ENCODE assay signal across 1 cellular context in the genomic region with DNA sequence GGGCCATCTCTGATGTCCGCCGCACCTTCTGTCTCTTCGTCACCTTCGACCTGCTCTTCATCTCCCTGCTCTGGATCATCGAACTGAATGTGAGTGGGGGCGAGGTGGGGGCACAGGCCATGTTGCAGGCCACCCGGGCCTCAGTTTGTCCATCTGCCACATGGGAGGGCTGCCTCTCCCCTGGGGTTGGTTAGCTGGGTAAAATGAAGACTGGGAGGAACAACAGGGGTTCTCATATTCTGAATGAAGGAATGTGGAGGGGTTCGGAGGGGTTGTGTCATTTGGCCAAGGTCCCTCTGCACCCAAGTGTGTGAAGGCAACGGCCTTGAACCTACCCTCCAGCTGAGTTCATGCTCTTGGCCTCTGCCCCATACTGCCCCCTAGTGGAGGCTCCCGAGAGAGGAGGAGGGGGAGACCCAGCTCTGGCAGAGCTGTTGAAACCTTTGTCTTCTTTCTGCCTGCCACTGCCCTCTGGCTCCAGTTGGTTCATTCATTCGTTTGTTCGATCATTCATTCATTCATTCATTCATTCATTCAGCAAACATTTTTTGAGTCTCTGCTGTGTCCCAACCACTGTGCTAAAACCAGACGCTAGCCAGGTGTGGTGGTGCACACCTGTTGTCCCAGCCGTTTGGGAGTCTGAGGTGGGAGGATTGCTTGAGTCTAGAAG.
A peak's percentile ranks its signal among the peaks of the same experiment; 100 is the strongest.
TF ChIP-seq lines count a peak whose summit lies in the region.

No MANE protein-coding gene starts in this region.

TF ChIP-seq in K562, 482 proteins besides CTCF, POLR2A, EP300 and RAD21 (continued from another document and continues in another):
- TF ChIP-seq, protein P1, sequence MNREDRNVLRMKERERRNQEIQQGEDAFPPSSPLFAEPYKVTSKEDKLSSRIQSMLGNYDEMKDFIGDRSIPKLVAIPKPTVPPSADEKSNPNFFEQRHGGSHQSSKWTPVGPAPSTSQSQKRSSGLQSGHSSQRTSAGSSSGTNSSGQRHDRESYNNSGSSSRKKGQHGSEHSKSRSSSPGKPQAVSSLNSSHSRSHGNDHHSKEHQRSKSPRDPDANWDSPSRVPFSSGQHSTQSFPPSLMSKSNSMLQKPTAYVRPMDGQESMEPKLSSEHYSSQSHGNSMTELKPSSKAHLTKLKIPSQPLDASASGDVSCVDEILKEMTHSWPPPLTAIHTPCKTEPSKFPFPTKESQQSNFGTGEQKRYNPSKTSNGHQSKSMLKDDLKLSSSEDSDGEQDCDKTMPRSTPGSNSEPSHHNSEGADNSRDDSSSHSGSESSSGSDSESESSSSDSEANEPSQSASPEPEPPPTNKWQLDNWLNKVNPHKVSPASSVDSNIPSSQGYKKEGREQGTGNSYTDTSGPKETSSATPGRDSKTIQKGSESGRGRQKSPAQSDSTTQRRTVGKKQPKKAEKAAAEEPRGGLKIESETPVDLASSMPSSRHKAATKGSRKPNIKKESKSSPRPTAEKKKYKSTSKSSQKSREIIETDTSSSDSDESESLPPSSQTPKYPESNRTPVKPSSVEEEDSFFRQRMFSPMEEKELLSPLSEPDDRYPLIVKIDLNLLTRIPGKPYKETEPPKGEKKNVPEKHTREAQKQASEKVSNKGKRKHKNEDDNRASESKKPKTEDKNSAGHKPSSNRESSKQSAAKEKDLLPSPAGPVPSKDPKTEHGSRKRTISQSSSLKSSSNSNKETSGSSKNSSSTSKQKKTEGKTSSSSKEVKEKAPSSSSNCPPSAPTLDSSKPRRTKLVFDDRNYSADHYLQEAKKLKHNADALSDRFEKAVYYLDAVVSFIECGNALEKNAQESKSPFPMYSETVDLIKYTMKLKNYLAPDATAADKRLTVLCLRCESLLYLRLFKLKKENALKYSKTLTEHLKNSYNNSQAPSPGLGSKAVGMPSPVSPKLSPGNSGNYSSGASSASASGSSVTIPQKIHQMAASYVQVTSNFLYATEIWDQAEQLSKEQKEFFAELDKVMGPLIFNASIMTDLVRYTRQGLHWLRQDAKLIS (CRISPR knock-in tag; IDR thresholded peaks at IDR 0.05) = no peak
- TF ChIP-seq CBX3 (IDR thresholded peaks at IDR 0.05; ENCODE audit: borderline replicate concordance in 1 of 2, low read length in 2 of 2) = peak in 1 of 2 experiments; percentile 70; a peak in 2 of 3 replicates
- TF ChIP-seq, protein P2, sequence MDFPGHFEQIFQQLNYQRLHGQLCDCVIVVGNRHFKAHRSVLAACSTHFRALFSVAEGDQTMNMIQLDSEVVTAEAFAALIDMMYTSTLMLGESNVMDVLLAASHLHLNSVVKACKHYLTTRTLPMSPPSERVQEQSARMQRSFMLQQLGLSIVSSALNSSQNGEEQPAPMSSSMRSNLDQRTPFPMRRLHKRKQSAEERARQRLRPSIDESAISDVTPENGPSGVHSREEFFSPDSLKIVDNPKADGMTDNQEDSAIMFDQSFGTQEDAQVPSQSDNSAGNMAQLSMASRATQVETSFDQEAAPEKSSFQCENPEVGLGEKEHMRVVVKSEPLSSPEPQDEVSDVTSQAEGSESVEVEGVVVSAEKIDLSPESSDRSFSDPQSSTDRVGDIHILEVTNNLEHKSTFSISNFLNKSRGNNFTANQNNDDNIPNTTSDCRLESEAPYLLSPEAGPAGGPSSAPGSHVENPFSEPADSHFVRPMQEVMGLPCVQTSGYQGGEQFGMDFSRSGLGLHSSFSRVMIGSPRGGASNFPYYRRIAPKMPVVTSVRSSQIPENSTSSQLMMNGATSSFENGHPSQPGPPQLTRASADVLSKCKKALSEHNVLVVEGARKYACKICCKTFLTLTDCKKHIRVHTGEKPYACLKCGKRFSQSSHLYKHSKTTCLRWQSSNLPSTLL (IDR thresholded peaks at IDR 0.05) = no peak
- TF ChIP-seq ZFX (CRISPR knock-in tag; IDR thresholded peaks at IDR 0.05) = no peak
- no peak for TF ChIP-seq ZNF274 (IDR thresholded peaks at IDR 0.05; ENCODE audit: borderline replicate concordance, low read depth, low read length)
- no peak for TF ChIP-seq ZNF3 (CRISPR knock-in tag; IDR thresholded peaks at IDR 0.05)
- no peak for TF ChIP-seq NR2C1 (IDR thresholded peaks at IDR 0.05)
- TF ChIP-seq NR2C1 (tag; IDR thresholded peaks at IDR 0.05) = peak; percentile 49; the same call in 1 of the 2 replicates
- no peak for TF ChIP-seq ZZZ3 (IDR thresholded peaks at IDR 0.05)
- TF ChIP-seq, protein P3, sequence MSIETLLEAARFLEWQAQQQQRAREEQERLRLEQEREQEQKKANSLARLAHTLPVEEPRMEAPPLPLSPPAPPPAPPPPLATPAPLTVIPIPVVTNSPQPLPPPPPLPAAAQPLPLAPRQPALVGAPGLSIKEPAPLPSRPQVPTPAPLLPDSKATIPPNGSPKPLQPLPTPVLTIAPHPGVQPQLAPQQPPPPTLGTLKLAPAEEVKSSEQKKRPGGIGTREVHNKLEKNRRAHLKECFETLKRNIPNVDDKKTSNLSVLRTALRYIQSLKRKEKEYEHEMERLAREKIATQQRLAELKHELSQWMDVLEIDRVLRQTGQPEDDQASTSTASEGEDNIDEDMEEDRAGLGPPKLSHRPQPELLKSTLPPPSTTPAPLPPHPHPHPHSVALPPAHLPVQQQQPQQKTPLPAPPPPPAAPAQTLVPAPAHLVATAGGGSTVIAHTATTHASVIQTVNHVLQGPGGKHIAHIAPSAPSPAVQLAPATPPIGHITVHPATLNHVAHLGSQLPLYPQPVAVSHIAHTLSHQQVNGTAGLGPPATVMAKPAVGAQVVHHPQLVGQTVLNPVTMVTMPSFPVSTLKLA (conservative IDR thresholded peaks at IDR 0.05) = no peak
- TF ChIP-seq CBX1 (IDR thresholded peaks at IDR 0.05; ENCODE audit: low read depth) = no peak
- TF ChIP-seq ZNF165 (CRISPR knock-in tag; IDR thresholded peaks at IDR 0.05; ENCODE audit: borderline replicate concordance) = no peak
- TF ChIP-seq ZNF507 (tag; conservative IDR thresholded peaks at IDR 0.05) = no peak
- TF ChIP-seq HNRNPLL (IDR thresholded peaks at IDR 0.05; ENCODE audit: low read depth, low read length, poor library complexity, severe bottlenecking) = no peak
- TF ChIP-seq LEF1 (IDR thresholded peaks at IDR 0.05) = no peak
- TF ChIP-seq MTF1 (CRISPR knock-in tag; IDR thresholded peaks at IDR 0.05; ENCODE audit: borderline replicate concordance) = no peak
- TF ChIP-seq ZNF12 (CRISPR knock-in tag; IDR thresholded peaks at IDR 0.05) = no peak
- peak; percentile 95 for TF ChIP-seq ZNF24 (IDR thresholded peaks at IDR 0.05)
- TF ChIP-seq ZNF445 (CRISPR knock-in tag; IDR thresholded peaks at IDR 0.05; ENCODE audit: low read depth) = no peak
- no peak for TF ChIP-seq SIRT6 (IDR thresholded peaks at IDR 0.05; ENCODE audit: low read depth, low read length)
- no peak for TF ChIP-seq U2AF2 (optimal IDR thresholded peaks at IDR 0.05; ENCODE audit: low read depth, low read length)
- no peak for TF ChIP-seq KLF10 (CRISPR knock-in tag; IDR thresholded peaks at IDR 0.05)
- no peak for TF ChIP-seq ZNF41 (CRISPR knock-in tag; conservative IDR thresholded peaks at IDR 0.05)
- no peak for TF ChIP-seq FIP1L1 (IDR thresholded peaks at IDR 0.05; ENCODE audit: low read depth, low read length, poor library complexity, severe bottlenecking)
- no peak for TF ChIP-seq ZNF699 (CRISPR knock-in tag; IDR thresholded peaks at IDR 0.05; ENCODE audit: insufficient replicate concordance)
- TF ChIP-seq, protein P4, sequence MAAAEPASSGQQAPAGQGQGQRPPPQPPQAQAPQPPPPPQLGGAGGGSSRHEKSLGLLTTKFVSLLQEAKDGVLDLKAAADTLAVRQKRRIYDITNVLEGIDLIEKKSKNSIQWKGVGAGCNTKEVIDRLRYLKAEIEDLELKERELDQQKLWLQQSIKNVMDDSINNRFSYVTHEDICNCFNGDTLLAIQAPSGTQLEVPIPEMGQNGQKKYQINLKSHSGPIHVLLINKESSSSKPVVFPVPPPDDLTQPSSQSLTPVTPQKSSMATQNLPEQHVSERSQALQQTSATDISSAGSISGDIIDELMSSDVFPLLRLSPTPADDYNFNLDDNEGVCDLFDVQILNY (CRISPR knock-in tag; IDR thresholded peaks at IDR 0.05) = no peak
- TF ChIP-seq TBP (optimal IDR thresholded peaks at IDR 0.05; ENCODE audit: low read depth, low read length) = no peak
- TF ChIP-seq ARHGAP35 (IDR thresholded peaks at IDR 0.05; ENCODE audit: partially characterized antibody) = no peak
- 0 out of 2 replicates have a peak, but pooled peaks have one; percentile 17 for TF ChIP-seq NFIC (IDR thresholded peaks at IDR 0.05)
- no peak for TF ChIP-seq ZNF146 (CRISPR knock-in tag; IDR thresholded peaks at IDR 0.05; ENCODE audit: unreplicated experiment)
- no peak for TF ChIP-seq PHF20 (IDR thresholded peaks at IDR 0.05; ENCODE audit: partially characterized antibody)
- TF ChIP-seq BACH1 (tag; IDR thresholded peaks at IDR 0.05) = no peak
- TF ChIP-seq ESRRA (IDR thresholded peaks at IDR 0.05; ENCODE audit: borderline replicate concordance, low read depth) = peak; percentile 56
- no peak for TF ChIP-seq ZNF133 (CRISPR knock-in tag; IDR thresholded peaks at IDR 0.05)
- TF ChIP-seq FOS (IDR thresholded peaks at IDR 0.05; ENCODE audit: extremely low read depth, insufficient read length) = no peak
- TF ChIP-seq, protein P5, sequence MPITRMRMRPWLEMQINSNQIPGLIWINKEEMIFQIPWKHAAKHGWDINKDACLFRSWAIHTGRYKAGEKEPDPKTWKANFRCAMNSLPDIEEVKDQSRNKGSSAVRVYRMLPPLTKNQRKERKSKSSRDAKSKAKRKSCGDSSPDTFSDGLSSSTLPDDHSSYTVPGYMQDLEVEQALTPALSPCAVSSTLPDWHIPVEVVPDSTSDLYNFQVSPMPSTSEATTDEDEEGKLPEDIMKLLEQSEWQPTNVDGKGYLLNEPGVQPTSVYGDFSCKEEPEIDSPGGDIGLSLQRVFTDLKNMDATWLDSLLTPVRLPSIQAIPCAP (CRISPR knock-in tag; IDR thresholded peaks at IDR 0.05; ENCODE audit: borderline replicate concordance) = no peak
- TF ChIP-seq, protein P6, sequence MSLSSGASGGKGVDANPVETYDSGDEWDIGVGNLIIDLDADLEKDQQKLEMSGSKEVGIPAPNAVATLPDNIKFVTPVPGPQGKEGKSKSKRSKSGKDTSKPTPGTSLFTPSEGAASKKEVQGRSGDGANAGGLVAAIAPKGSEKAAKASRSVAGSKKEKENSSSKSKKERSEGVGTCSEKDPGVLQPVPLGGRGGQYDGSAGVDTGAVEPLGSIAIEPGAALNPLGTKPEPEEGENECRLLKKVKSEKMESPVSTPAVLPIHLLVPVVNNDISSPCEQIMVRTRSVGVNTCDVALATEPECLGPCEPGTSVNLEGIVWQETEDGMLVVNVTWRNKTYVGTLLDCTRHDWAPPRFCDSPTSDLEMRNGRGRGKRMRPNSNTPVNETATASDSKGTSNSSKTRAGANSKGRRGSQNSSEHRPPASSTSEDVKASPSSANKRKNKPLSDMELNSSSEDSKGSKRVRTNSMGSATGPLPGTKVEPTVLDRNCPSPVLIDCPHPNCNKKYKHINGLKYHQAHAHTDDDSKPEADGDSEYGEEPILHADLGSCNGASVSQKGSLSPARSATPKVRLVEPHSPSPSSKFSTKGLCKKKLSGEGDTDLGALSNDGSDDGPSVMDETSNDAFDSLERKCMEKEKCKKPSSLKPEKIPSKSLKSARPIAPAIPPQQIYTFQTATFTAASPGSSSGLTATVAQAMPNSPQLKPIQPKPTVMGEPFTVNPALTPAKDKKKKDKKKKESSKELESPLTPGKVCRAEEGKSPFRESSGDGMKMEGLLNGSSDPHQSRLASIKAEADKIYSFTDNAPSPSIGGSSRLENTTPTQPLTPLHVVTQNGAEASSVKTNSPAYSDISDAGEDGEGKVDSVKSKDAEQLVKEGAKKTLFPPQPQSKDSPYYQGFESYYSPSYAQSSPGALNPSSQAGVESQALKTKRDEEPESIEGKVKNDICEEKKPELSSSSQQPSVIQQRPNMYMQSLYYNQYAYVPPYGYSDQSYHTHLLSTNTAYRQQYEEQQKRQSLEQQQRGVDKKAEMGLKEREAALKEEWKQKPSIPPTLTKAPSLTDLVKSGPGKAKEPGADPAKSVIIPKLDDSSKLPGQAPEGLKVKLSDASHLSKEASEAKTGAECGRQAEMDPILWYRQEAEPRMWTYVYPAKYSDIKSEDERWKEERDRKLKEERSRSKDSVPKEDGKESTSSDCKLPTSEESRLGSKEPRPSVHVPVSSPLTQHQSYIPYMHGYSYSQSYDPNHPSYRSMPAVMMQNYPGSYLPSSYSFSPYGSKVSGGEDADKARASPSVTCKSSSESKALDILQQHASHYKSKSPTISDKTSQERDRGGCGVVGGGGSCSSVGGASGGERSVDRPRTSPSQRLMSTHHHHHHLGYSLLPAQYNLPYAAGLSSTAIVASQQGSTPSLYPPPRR (CRISPR knock-in tag; IDR thresholded peaks at IDR 0.05; ENCODE audit: borderline replicate concordance) = no peak
- no peak for TF ChIP-seq NBN (IDR thresholded peaks at IDR 0.05; ENCODE audit: low read depth)
- TF ChIP-seq EP400 (IDR thresholded peaks at IDR 0.05) = no peak
- TF ChIP-seq PURB (CRISPR knock-in tag; IDR thresholded peaks at IDR 0.05; ENCODE audit: low read depth) = no peak
- TF ChIP-seq RAD51 (IDR thresholded peaks at IDR 0.05; ENCODE audit: borderline replicate concordance, low read depth) = no peak
- no peak for TF ChIP-seq NCOA1 (IDR thresholded peaks at IDR 0.05; ENCODE audit: low read depth)
- TF ChIP-seq RHOXF2B (CRISPR knock-in tag; conservative IDR thresholded peaks at IDR 0.05) = no peak
- no peak for TF ChIP-seq POLR2H (tag; IDR thresholded peaks at IDR 0.05; ENCODE audit: low read depth)
- no peak for TF ChIP-seq PHF8 (IDR thresholded peaks at IDR 0.05; ENCODE audit: borderline replicate concordance, low read length)
- no peak for TF ChIP-seq ELF4 (CRISPR knock-in tag; IDR thresholded peaks at IDR 0.05)
- no peak for TF ChIP-seq ZNF134 (CRISPR knock-in tag; conservative IDR thresholded peaks at IDR 0.05)
- TF ChIP-seq, protein P7, sequence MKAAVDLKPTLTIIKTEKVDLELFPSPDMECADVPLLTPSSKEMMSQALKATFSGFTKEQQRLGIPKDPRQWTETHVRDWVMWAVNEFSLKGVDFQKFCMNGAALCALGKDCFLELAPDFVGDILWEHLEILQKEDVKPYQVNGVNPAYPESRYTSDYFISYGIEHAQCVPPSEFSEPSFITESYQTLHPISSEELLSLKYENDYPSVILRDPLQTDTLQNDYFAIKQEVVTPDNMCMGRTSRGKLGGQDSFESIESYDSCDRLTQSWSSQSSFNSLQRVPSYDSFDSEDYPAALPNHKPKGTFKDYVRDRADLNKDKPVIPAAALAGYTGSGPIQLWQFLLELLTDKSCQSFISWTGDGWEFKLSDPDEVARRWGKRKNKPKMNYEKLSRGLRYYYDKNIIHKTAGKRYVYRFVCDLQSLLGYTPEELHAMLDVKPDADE (conservative IDR thresholded peaks at IDR 0.05; ENCODE audit: control insufficient read depth, low read depth, low read length) = no peak
- TF ChIP-seq FOXJ3 (CRISPR knock-in tag; IDR thresholded peaks at IDR 0.05) = no peak
- TF ChIP-seq KDM5B (IDR thresholded peaks at IDR 0.05; ENCODE audit: insufficient replicate concordance, low read depth, low read length) = no peak
- TF ChIP-seq DACH1 (IDR thresholded peaks at IDR 0.05; ENCODE audit: partially characterized antibody) = no peak
- TF ChIP-seq PHF21A (IDR thresholded peaks at IDR 0.05; ENCODE audit: borderline replicate concordance, low read depth) = no peak
- TF ChIP-seq ATF1 (CRISPR knock-in tag; IDR thresholded peaks at IDR 0.05) = no peak
- TF ChIP-seq ATF1 (tag; IDR thresholded peaks at IDR 0.05) = no peak
- TF ChIP-seq BRD9 (IDR thresholded peaks at IDR 0.05; ENCODE audit: low read depth, partially characterized antibody) = peak; percentile 22
- TF ChIP-seq, protein P8, sequence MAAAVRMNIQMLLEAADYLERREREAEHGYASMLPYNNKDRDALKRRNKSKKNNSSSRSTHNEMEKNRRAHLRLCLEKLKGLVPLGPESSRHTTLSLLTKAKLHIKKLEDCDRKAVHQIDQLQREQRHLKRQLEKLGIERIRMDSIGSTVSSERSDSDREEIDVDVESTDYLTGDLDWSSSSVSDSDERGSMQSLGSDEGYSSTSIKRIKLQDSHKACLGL (CRISPR knock-in tag; IDR thresholded peaks at IDR 0.05; ENCODE audit: borderline replicate concordance, poor library complexity, severe bottlenecking) = no peak
- TF ChIP-seq CBFA2T2 (conservative IDR thresholded peaks at IDR 0.05) = no peak
- TF ChIP-seq HDAC3 (IDR thresholded peaks at IDR 0.05; ENCODE audit: borderline replicate concordance, partially characterized antibody) = no peak
